ENCODE assay signal across 8 cellular contexts in genomic region chr9:86353591-86354047, GRCh38. TPM values are rescaled to one million over a fixed set of nuclear protein-coding genes. Genes with fewer than 3 reads are reported as not detected.
DNase-seq lines count a peak whose midpoint lies in the region; ATAC-seq and TF ChIP-seq lines count a peak whose summit lies in the region.

No MANE protein-coding gene starts in this region.

- H3K9ac ChIP-seq in HCT116 (ENCODE audit: low read length) (peak overlapping the region; percentile 83), SK-N-SH (peak overlapping the region; percentile 75), duodenal mucosa (ENCODE audit: low read depth in 1 of 2, low read length in 2 of 2) (peak overlapping the region; percentile 85 to 95)

- no peaks in the 10 kb centered on the region for H3K27me3 ChIP-seq in BJ (ENCODE audit: control insufficient read depth, insufficient read depth, low read length)
- no peaks in the 10 kb centered on the region for H3K27me3 ChIP-seq in HCT116 (ENCODE audit: insufficient read depth, low read length)
- H3K27me3 ChIP-seq in SK-N-SH (ENCODE audit: insufficient read depth), result no peaks in the 10 kb centered on the region
- H3K27me3 ChIP-seq in duodenal mucosa (ENCODE audit: control insufficient read depth in 1 of 2, insufficient read depth in 2 of 2, low read length in 2 of 2), result no peaks in the 10 kb centered on the region
- no peaks in the 10 kb centered on the region for H3K27me3 ChIP-seq in mononuclear cell (ENCODE audit: insufficient read depth, low read length)
- H3K27me3 ChIP-seq in thoracic aorta (replicated peaks; ENCODE audit: insufficient read depth), result no peaks in the 10 kb centered on the region

- peak; percentile 23 for ATAC-seq in HCT116
- ATAC-seq in thoracic aorta (ENCODE audit: insufficient number of reproducible peaks, low FRiP score, low read depth), result peak; percentile 26
- ATAC-seq in GM21367 (IDR thresholded peaks at IDR 0.05; ENCODE audit: unreplicated experiment), result no peak
- ATAC-seq in HG03045 (IDR thresholded peaks at IDR 0.05; ENCODE audit: unreplicated experiment), result no peak

- H4K20me1 ChIP-seq in HCT116 (ENCODE audit: insufficient read depth), result no peaks in the 10 kb centered on the region
- H4K20me1 ChIP-seq in SK-N-SH (ENCODE audit: insufficient read depth), result no peaks in the 10 kb centered on the region

- intact Hi-C loops in HCT116 (cut with micrococcal nuclease), result no loop called here

- H3K9me3 ChIP-seq in HCT116 (ENCODE audit: control insufficient read depth in 1 of 2, insufficient read depth in 1 of 2, low read depth in 1 of 2, low read length in 2 of 2), result no peaks in the 10 kb centered on the region
- H3K9me3 ChIP-seq in SK-N-SH, result no peaks in the 10 kb centered on the region
- no peaks in the 10 kb centered on the region for H3K9me3 ChIP-seq in duodenal mucosa (ENCODE audit: control insufficient read depth in 1 of 2, low read length in 2 of 2)
- H3K9me3 ChIP-seq in mononuclear cell (ENCODE audit: low read depth, low read length), result no peaks in the 10 kb centered on the region
- H3K9me3 ChIP-seq in thoracic aorta, result no peaks in the 10 kb centered on the region

- H3K79me2 ChIP-seq in HCT116 (ENCODE audit: insufficient read depth, low read length) (peaks cover 48% of the 10 kb centered on the region), SK-N-SH (ENCODE audit: insufficient read depth) (peaks cover 52% of the 10 kb centered on the region)

- WGBS in SK-N-SH (ENCODE audit: low lambda C conversion rate), result 1% methylated on average over 15 of the region's 16 CpGs

- H3K4me3 ChIP-seq in BJ (ENCODE audit: low read depth, low read length), result peak overlapping the region; percentile 96
- peak overlapping the region; percentile 96 to 97 for H3K4me3 ChIP-seq in HCT116 (replicated peaks in 1 of 2; ENCODE audit: low read depth in 1 of 2, low read length in 2 of 2)
- H3K4me3 ChIP-seq in SK-N-SH (ENCODE audit: low read depth in 2 of 2, low read length in 1 of 2), result peak overlapping the region; percentile 87 to 90
- peak overlapping the region; percentile 93 to 96 for H3K4me3 ChIP-seq in duodenal mucosa (ENCODE audit: low read depth in 1 of 2, low read length in 2 of 2)
- peak overlapping the region; percentile 99 for H3K4me3 ChIP-seq in mononuclear cell (ENCODE audit: low read length)
- peak overlapping the region; percentile 97 for H3K4me3 ChIP-seq in thoracic aorta

- H3K4me2 ChIP-seq in HCT116 (ENCODE audit: low read length) (peak overlapping the region; percentile 90), SK-N-SH (peak overlapping the region; percentile 88)

- RAD21 ChIA-PET in HCT116 (lab: Charles Lee; ENCODE audit: low non-redundant PET in 1 of 2, low total read pairs in 2 of 2, uncharacterized antibody in 2 of 2, unreplicated experiment in 2 of 2), result no interaction called here

- no TSS peak for BruUV-seq in HCT116 (replicated peaks; lab: Mats Ljungman, UMichigan)

- H3F3A ChIP-seq in SK-N-SH (replicated peaks; ENCODE audit: insufficient read depth), result peaks cover 4% of the 10 kb centered on the region

- H2AFZ ChIP-seq in HCT116 (ENCODE audit: low read depth, low read length, poor library complexity, severe bottlenecking) (no peak overlapping the region), SK-N-SH (ENCODE audit: low read depth) (peak overlapping the region; percentile 77; the same call in 1 of the 2 replicates)

- CTCF ChIA-PET in BJ (lab: Yijun Ruan, JAX), result interaction anchor here (1.3 kb wide), 1 partner anchor 18 kb away, joined by 3 read pairs; no protein-coding TSS in a partner anchor
- CTCF ChIA-PET in HCT116 (lab: Charles Lee), result no interaction called here
- CTCF ChIA-PET in SK-N-SH (lab: Yijun Ruan, JAX), result interaction anchor here (0.6 kb wide), 1 partner anchor 84 kb away, joined by 3 read pairs; no protein-coding TSS in a partner anchor

- no peak for TF ChIP-seq CTCF in BJ (IDR thresholded peaks at IDR 0.05; ENCODE audit: insufficient read depth, low read depth, low read length)
- TF ChIP-seq CTCF in HCT116 (IDR thresholded peaks at IDR 0.05 in 2 of 3, conservative IDR thresholded peaks at IDR 0.05 in 1 of 3; ENCODE audit: borderline replicate concordance in 1 of 3, insufficient read depth in 1 of 3, low read depth in 2 of 3, low read length in 2 of 3), result no peak
- TF ChIP-seq CTCF in SK-N-SH (IDR thresholded peaks at IDR 0.05), result no peak
- no peak for TF ChIP-seq CTCF in thoracic aorta (IDR thresholded peaks at IDR 0.05)

- H3K9me2 ChIP-seq in HCT116 (ENCODE audit: insufficient read depth) (no peaks in the 10 kb centered on the region), SK-N-SH (no peaks in the 10 kb centered on the region)

- H3K27ac ChIP-seq in HCT116 (ENCODE audit: low read depth, low read length), result peak overlapping the region; percentile 82
- peak overlapping the region; percentile 91 to 93 for H3K27ac ChIP-seq in SK-N-SH (ENCODE audit: low read depth in 2 of 2, low read length in 1 of 2)
- peak overlapping the region; percentile 89 for H3K27ac ChIP-seq in duodenal mucosa (ENCODE audit: low read depth, low read length)
- peak overlapping the region; percentile 91 to 95 for H3K27ac ChIP-seq in thoracic aorta

- H3K36me3 ChIP-seq in BJ (ENCODE audit: control insufficient read depth, insufficient read depth, low read length) (peaks cover 2% of the 10 kb centered on the region), HCT116 (ENCODE audit: control insufficient read depth in 1 of 2, insufficient read depth in 2 of 2, low read length in 2 of 2) (peaks cover 6 to 8% of the 10 kb centered on the region in 2 experiments), SK-N-SH (replicated peaks in 1 of 2; ENCODE audit: control insufficient read depth in 1 of 2, insufficient read depth in 2 of 2, low read length in 1 of 2) (peaks cover 9 to 20% of the 10 kb centered on the region in 2 experiments), duodenal mucosa (ENCODE audit: control insufficient read depth in 1 of 2, insufficient read depth in 2 of 2, low read length in 2 of 2) (peaks cover 0 to 4% of the 10 kb centered on the region in 2 donors), thoracic aorta (no peaks in the 10 kb centered on the region)

- POLR2A ChIA-PET in BJ (lab: Charles Lee) (no interaction called here), HCT116 (lab: Charles Lee) (interaction anchor here (0.6 kb wide), 1 partner anchor 59 kb away, joined by 3 read pairs; no protein-coding TSS in a partner anchor), SK-N-SH (lab: Yijun Ruan, JAX) (no interaction called here)

- TF ChIP-seq RAD21 in HCT116 (IDR thresholded peaks at IDR 0.05; ENCODE audit: low read depth), result no peak
- no peak for TF ChIP-seq RAD21 in SK-N-SH (IDR thresholded peaks at IDR 0.05; ENCODE audit: low read length)

- DNase-seq in BJ (ENCODE audit: low read depth), result no peak
- no peak for DNase-seq in HCT116 (ENCODE audit: low read depth, low spot score)
- DNase-seq in SK-N-SH, result no peak
- no peak for DNase-seq in thoracic aorta (ENCODE audit: low spot score)

- H3K4me1 ChIP-seq in HCT116 (ENCODE audit: control insufficient read depth in 1 of 2, insufficient read depth in 2 of 2, low read length in 2 of 2) (peaks cover 8 to 32% of the 10 kb centered on the region in 2 experiments; a peak in 3 of 4 replicates), SK-N-SH (ENCODE audit: control insufficient read depth in 1 of 2, insufficient read depth in 2 of 2, low read depth in 1 of 2, low read length in 1 of 2) (peaks cover 12 to 15% of the 10 kb centered on the region in 2 experiments; a peak in 3 of 4 replicates), duodenal mucosa (ENCODE audit: control insufficient read depth in 1 of 2, insufficient read depth in 2 of 2, low read length in 2 of 2) (peaks cover 25 to 35% of the 10 kb centered on the region in 2 donors), mononuclear cell (ENCODE audit: insufficient read depth, low read length) (peaks cover 56% of the 10 kb centered on the region), thoracic aorta (ENCODE audit: control insufficient read depth in 1 of 2, low read depth in 2 of 2) (peaks cover 29 to 50% of the 10 kb centered on the region in 2 donors)

- TF ChIP-seq EP300 in SK-N-SH (IDR thresholded peaks at IDR 0.05; ENCODE audit: borderline replicate concordance in 1 of 2, low read depth in 1 of 2, low read length in 1 of 2), result no peak

- TF ChIP-seq POLR2A in HCT116 (IDR thresholded peaks at IDR 0.05; ENCODE audit: borderline replicate concordance, extremely low read depth, insufficient read depth, insufficient read length), result no peak

TF ChIP-seq in HCT116, 20 proteins besides CTCF, POLR2A, EP300 and RAD21 (continues in another document):
- no peak for TF ChIP-seq FOSL1 (IDR thresholded peaks at IDR 0.05; ENCODE audit: low read depth)

TF ChIP-seq in SK-N-SH, 30 proteins besides CTCF, POLR2A, EP300 and RAD21:
- no peak for TF ChIP-seq FOXM1 (IDR thresholded peaks at IDR 0.05; ENCODE audit: low read depth)
- TF ChIP-seq ELF1 (IDR thresholded peaks at IDR 0.05), result 0 out of 2 replicates have a peak, but pooled peaks have one; percentile 50
- TF ChIP-seq RXRA (IDR thresholded peaks at IDR 0.05; ENCODE audit: borderline replicate concordance, low read depth), result no peak
- no peak for TF ChIP-seq FOSL2 (IDR thresholded peaks at IDR 0.05; ENCODE audit: borderline replicate concordance, low read depth)
- no peak for TF ChIP-seq GABPA (IDR thresholded peaks at IDR 0.05; ENCODE audit: low read depth)
- TF ChIP-seq EZH2phosphoT487 (IDR thresholded peaks at IDR 0.05; ENCODE audit: borderline replicate concordance, low read depth), result no peak

RNA-seq across cellular contexts. Expression of gene TUT7, which starts 0.6 kb away (rescaled TPM):
- polyA plus RNA-seq in BJ (2011; rRNA removed) (11.5 and 26.2 TPM in 2 replicates), SK-N-SH (2012; rRNA removed) (6.7 and 7.3 TPM in 2 replicates)
- 17.7 and 20.3 TPM in 2 replicates for polyA minus RNA-seq in BJ (2011; rRNA and poly(A)+ RNA removed)
- total RNA-seq in HCT116 (2021; ENCODE audit: unreplicated experiment) (23.1 TPM), mononuclear cell (89.8 TPM), thoracic aorta (10 to 100 TPM; 17.7 to 31.5 TPM)
- 10.6 and 11.6 TPM in 2 replicates for polyA plus RNA-seq in HCT116 (2012)
- 8.1 and 11.4 TPM in 2 replicates for polyA plus RNA-seq in SK-N-SH (2012; cell fraction: cytosol; rRNA removed)
- 7.6 and 14.5 TPM in 2 replicates for polyA plus RNA-seq in SK-N-SH (2012; cell fraction: nucleus; rRNA removed)

Comparison
In these comparisons a context has a peak if more than half of its experiments do, and no peak if none do; other contexts are left out.
1. ATAC-seq: peak in HCT116 (single experiment) and thoracic aorta (single experiment); none in GM21367 (single experiment) and HG03045 (single experiment).
2. Peak in every context shown above with its lines, with median percentiles within 50 percentile points of each other: H3K4me3 ChIP-seq, H3K27ac ChIP-seq and H3K9ac ChIP-seq.